ENCODE assay signal across 22 cellular contexts in genomic region chr15:90979582-90979981, GRCh38. TPM values are rescaled to one million over a fixed set of nuclear protein-coding genes. Genes with fewer than 3 reads are reported as not detected.
DNase-seq lines count a peak whose midpoint lies in the region; ATAC-seq and TF ChIP-seq lines count a peak whose summit lies in the region.
"Had no signal": no experiment of that assay in that cellular context is flagged by ENCODE, and none has a peak within 500 bp of the region (broad histone marks: within the 10 kb centered on the region; RNA-seq: fewer than 3 reads in every experiment).

No MANE protein-coding gene starts in this region.

- TF ChIP-seq CTCF in MCF 10A (IDR thresholded peaks at IDR 0.05; ENCODE audit: unreplicated experiment) (no peak), breast epithelium (IDR thresholded peaks at IDR 0.05) (no peak), HCT116 (IDR thresholded peaks at IDR 0.05 in 2 of 3, conservative IDR thresholded peaks at IDR 0.05 in 1 of 3; ENCODE audit: borderline replicate concordance in 1 of 3, insufficient read depth in 1 of 3, low read depth in 2 of 3, low read length in 2 of 3) (no peak), osteoblast (IDR thresholded peaks at IDR 0.05; ENCODE audit: extremely low read depth, low read depth, low read length) (no peak)
- TF ChIP-seq CTCF in activated CD8-positive, alpha-beta T cell treated with anti-CD3 and anti-CD28 coated beads for 36 hours (IDR thresholded peaks at IDR 0.05) = no peak

- H2AFZ ChIP-seq in HCT116 (ENCODE audit: low read depth, low read length, poor library complexity, severe bottlenecking) (no peak overlapping the region), osteoblast (ENCODE audit: low read length) (peak overlapping the region; percentile 20)

- DNase-seq in MCF 10A (ENCODE audit: unreplicated experiment) = no peak
- no peak for DNase-seq in breast epithelium (ENCODE audit: low spot score in 2 of 2)
- DNase-seq in HCT116 (ENCODE audit: low read depth, low spot score) = no peak
- DNase-seq in activated CD8-positive, alpha-beta T cell treated with anti-CD3 and anti-CD28 coated beads for 36 hours = no peak
- DNase-seq in osteoblast (ENCODE audit: insufficient read length, low spot score, missing footprints) = no peak
- no peak for DNase-seq in NCI-H187 (lab: John Stamatoyannopoulos, UW)
- no peak for DNase-seq in C1 segment of cervical spinal cord (lab: John Stamatoyannopoulos, UW)
- DNase-seq: activated effector memory CD4-positive, alpha-beta T cell treated with anti-CD3 and anti-CD28 coated beads, Interleukin-2, amount 50 U/mL, for 16 hours; CD4-positive, alpha-beta T cell; DMS 273 treated with DMSO at 0.1 percent for 48 hours; dorsolateral prefrontal cortex; islet precursor cell; left ventricle myocardium inferior; NCI-H1105; NCI-H1930; NCI-H2227 treated with DMSO at 0.1 percent for 48 hours; NCI-H69; stimulated activated naive CD4-positive, alpha-beta T cell treated with Interleukin-2 at 50 U/mL for 16 hours had no signal

- no peak overlapping the region for H3K27ac ChIP-seq in breast epithelium
- H3K27ac ChIP-seq in HCT116 (ENCODE audit: low read depth, low read length) = peak overlapping the region; percentile 28; the same call in 1 of the 2 replicates
- H3K27ac ChIP-seq in osteoblast (ENCODE audit: low read depth, low read length) = no peak overlapping the region
- H3K27ac ChIP-seq: dorsolateral prefrontal cortex, gastroesophageal sphincter, left ventricle myocardium inferior, prostate gland, thoracic aorta had no signal

- H3K27me3 ChIP-seq in breast epithelium (no peaks in the 10 kb centered on the region), HCT116 (ENCODE audit: insufficient read depth, low read length) (no peaks in the 10 kb centered on the region), osteoblast (ENCODE audit: insufficient read depth, low read length) (no peaks in the 10 kb centered on the region)
- H3K27me3 ChIP-seq: dorsolateral prefrontal cortex, gastroesophageal sphincter had no signal

- H3K9me2 ChIP-seq in HCT116 (ENCODE audit: insufficient read depth) = no peaks in the 10 kb centered on the region

- H3K4me1 Mint-ChIP-seq in MCF 10A (ENCODE audit: insufficient read depth, unreplicated experiment) = peaks cover 5% of the 10 kb centered on the region
- H3K4me1 Mint-ChIP-seq in activated CD8-positive, alpha-beta T cell treated with anti-CD3 and anti-CD28 coated beads for 36 hours (ENCODE audit: low read depth) = no peaks in the 10 kb centered on the region

- TF ChIP-seq RAD21 in HCT116 (IDR thresholded peaks at IDR 0.05; ENCODE audit: low read depth) = no peak

- no peak overlapping the region for H3K4me3 Mint-ChIP-seq in MCF 10A (ENCODE audit: unreplicated experiment)
- no peak overlapping the region for H3K4me3 Mint-ChIP-seq in activated CD8-positive, alpha-beta T cell treated with anti-CD3 and anti-CD28 coated beads for 36 hours
- H3K4me3 Mint-ChIP-seq: CD4-positive, alpha-beta T cell; IgD-negative memory B cell had no signal

- RAD21 ChIA-PET in HCT116 (lab: Charles Lee; ENCODE audit: low non-redundant PET in 1 of 2, low total read pairs in 2 of 2, uncharacterized antibody in 2 of 2, unreplicated experiment in 2 of 2) = no interaction called here

- no peak overlapping the region for H3K4me2 ChIP-seq in HCT116 (ENCODE audit: low read length)
- H3K4me2 ChIP-seq in osteoblast (ENCODE audit: insufficient read depth, low read length) = no peak overlapping the region

- intact Hi-C loops in MCF 10A (cut with micrococcal nuclease) = no loop called here
- intact Hi-C loops in breast epithelium (cut with DNase I; ENCODE audit: low total_unique reads) = no loop called here
- intact Hi-C loops in HCT116 (cut with micrococcal nuclease) = no loop called here
- intact Hi-C loops in activated CD8-positive, alpha-beta T cell treated with anti-CD3 and anti-CD28 coated beads for 36 hours (cut with micrococcal nuclease) = no loop called here

- CTCF ChIA-PET in MCF 10A (lab: Yijun Ruan, JAX) = interaction anchor here (0.6 to 7.8 kb wide), 8 partner anchors 22 to 686 kb away, joined by 3 to 74 read pairs (median 4); partner anchors contain the start of gene RCCD1
- CTCF ChIA-PET in HCT116 (lab: Charles Lee) = no interaction called here
- CTCF ChIA-PET in activated CD8-positive, alpha-beta T cell treated with anti-CD3 and anti-CD28 coated beads for 36 hours (lab: Charles Lee) = interaction anchor here (1.3 to 6.6 kb wide), 3 partner anchors 14 to 47 kb away, joined by 3 to 42 read pairs (median 4); no protein-coding TSS in a partner anchor

- POLR2A ChIA-PET in MCF 10A (lab: Yijun Ruan, JAX) (interaction anchor here (1.0 to 2.1 kb wide), 4 partner anchors 8 to 42 kb away, joined by 3 to 7 read pairs (median 5); partner anchors contain the start of gene VPS33B), HCT116 (lab: Charles Lee) (no interaction called here)
- POLR2A ChIA-PET in activated CD8-positive, alpha-beta T cell treated with anti-CD3 and anti-CD28 coated beads for 36 hours (lab: Charles Lee) = interaction anchor here (0.8 to 2.0 kb wide), 7 partner anchors 8 to 44 kb away, joined by 3 to 7 read pairs (median 4); partner anchors contain the start of gene RCCD1

- peaks cover 51% of the 10 kb centered on the region for H3K79me2 ChIP-seq in HCT116 (ENCODE audit: insufficient read depth, low read length)
- peaks cover 30% of the 10 kb centered on the region for H3K79me2 ChIP-seq in osteoblast (ENCODE audit: insufficient read depth, low read length)

- peaks cover 53% of the 10 kb centered on the region for H3K36me3 Mint-ChIP-seq in MCF 10A (ENCODE audit: insufficient read depth, unreplicated experiment)
- H3K36me3 Mint-ChIP-seq in activated CD8-positive, alpha-beta T cell treated with anti-CD3 and anti-CD28 coated beads for 36 hours (ENCODE audit: low read depth) = peaks cover 79% of the 10 kb centered on the region

- H3K27me3 Mint-ChIP-seq in MCF 10A (ENCODE audit: insufficient read depth, unreplicated experiment) = no peaks in the 10 kb centered on the region
- H3K27me3 Mint-ChIP-seq in activated CD8-positive, alpha-beta T cell treated with anti-CD3 and anti-CD28 coated beads for 36 hours = no peaks in the 10 kb centered on the region
- H3K27me3 Mint-ChIP-seq: CD4-positive, alpha-beta T cell; IgD-negative memory B cell had no signal

- no peak for TF ChIP-seq POLR2A in breast epithelium (IDR thresholded peaks at IDR 0.05)
- no peak for TF ChIP-seq POLR2A in HCT116 (IDR thresholded peaks at IDR 0.05; ENCODE audit: borderline replicate concordance, extremely low read depth, insufficient read depth, insufficient read length)

- no peak overlapping the region for H3K4me3 ChIP-seq in breast epithelium
- no peak overlapping the region for H3K4me3 ChIP-seq in HCT116 (replicated peaks in 1 of 2; ENCODE audit: low read depth in 1 of 2, low read length in 2 of 2)
- no peak overlapping the region for H3K4me3 ChIP-seq in osteoblast (ENCODE audit: insufficient read depth, low read length)
- H3K4me3 ChIP-seq: dorsolateral prefrontal cortex, gastroesophageal sphincter, left ventricle myocardium inferior, prostate gland, thoracic aorta had no signal

- no peaks in the 10 kb centered on the region for H3K36me3 ChIP-seq in breast epithelium
- peaks cover 66 to 87% of the 10 kb centered on the region in 2 experiments for H3K36me3 ChIP-seq in HCT116 (ENCODE audit: control insufficient read depth in 1 of 2, insufficient read depth in 2 of 2, low read length in 2 of 2)
- peaks cover 79% of the 10 kb centered on the region for H3K36me3 ChIP-seq in osteoblast (ENCODE audit: insufficient read depth, low read length)
- H3K36me3 ChIP-seq: prostate gland had no signal

- H3K4me1 ChIP-seq in breast epithelium = no peaks in the 10 kb centered on the region
- no peaks in the 10 kb centered on the region for H3K4me1 ChIP-seq in HCT116 (ENCODE audit: control insufficient read depth in 1 of 2, insufficient read depth in 2 of 2, low read length in 2 of 2)
- H3K4me1 ChIP-seq in osteoblast (ENCODE audit: insufficient read depth, low read length) = no peaks in the 10 kb centered on the region
- H3K4me1 ChIP-seq: gastroesophageal sphincter, left ventricle myocardium inferior, prostate gland had no signal

- peak overlapping the region; percentile 61 for H3K27ac Mint-ChIP-seq in MCF 10A (ENCODE audit: low read depth, unreplicated experiment)
- peak overlapping the region; percentile 48 for H3K27ac Mint-ChIP-seq in activated CD8-positive, alpha-beta T cell treated with anti-CD3 and anti-CD28 coated beads for 36 hours
- H3K27ac Mint-ChIP-seq: CD4-positive, alpha-beta T cell; IgD-negative memory B cell had no signal

- H3K9me3 Mint-ChIP-seq in MCF 10A (ENCODE audit: unreplicated experiment) = no peaks in the 10 kb centered on the region
- H3K9me3 Mint-ChIP-seq in activated CD8-positive, alpha-beta T cell treated with anti-CD3 and anti-CD28 coated beads for 36 hours = no peaks in the 10 kb centered on the region
- H3K9me3 Mint-ChIP-seq: CD4-positive, alpha-beta T cell; IgD-negative memory B cell had no signal

- H4K20me1 ChIP-seq in HCT116 (ENCODE audit: insufficient read depth) (no peaks in the 10 kb centered on the region), osteoblast (ENCODE audit: insufficient read depth, low read length) (no peaks in the 10 kb centered on the region)

- no peaks in the 10 kb centered on the region for H3K9me3 ChIP-seq in breast epithelium
- no peaks in the 10 kb centered on the region for H3K9me3 ChIP-seq in HCT116 (ENCODE audit: control insufficient read depth in 1 of 2, insufficient read depth in 1 of 2, low read depth in 1 of 2, low read length in 2 of 2)
- no peaks in the 10 kb centered on the region for H3K9me3 ChIP-seq in osteoblast (ENCODE audit: low read depth, low read length)
- H3K9me3 ChIP-seq: gastroesophageal sphincter, left ventricle myocardium inferior, prostate gland, thoracic aorta had no signal

- no peak overlapping the region for H3K9ac ChIP-seq in HCT116 (ENCODE audit: low read length)

- no peak for ATAC-seq in HCT116
- no peak for ATAC-seq in activated CD8-positive, alpha-beta T cell treated with anti-CD3 and anti-CD28 coated beads for 36 hours
- ATAC-seq: gastroesophageal sphincter had no signal

- BruUV-seq in MCF 10A (replicated peaks; lab: Mats Ljungman, UMichigan) (no TSS peak), HCT116 (replicated peaks; lab: Mats Ljungman, UMichigan) (no TSS peak)

RNA-seq across cellular contexts. Expression of gene PRC1, which starts 14.8 kb away (rescaled TPM):
- total RNA-seq in MCF 10A (2022) (83.1 and 125 TPM in 2 replicates), breast epithelium (10 to 100 TPM in 2 of 3 donors, 1 to 10 TPM in 1; 4.3 to 19.8 (median 10.5) TPM), HCT116 (2021; ENCODE audit: unreplicated experiment) (186 TPM), osteoblast (17.1 and 17.7 TPM in 2 replicates)
- 245 and 283 TPM in 2 replicates for polyA plus RNA-seq in HCT116 (2012)
- 10 to 100 TPM; 83.1 to 96.9 TPM for total RNA-seq in activated CD8-positive, alpha-beta T cell treated with anti-CD3 and anti-CD28 coated beads for 36 hours

RNA-seq across cellular contexts. Expression of gene RCCD1, which starts 24.9 kb away (rescaled TPM):
- total RNA-seq in MCF 10A (2022) (21.5 and 29.0 TPM in 2 replicates), breast epithelium (1 to 10 TPM; 5.3 to 9.8 (median 7.9) TPM), HCT116 (2021; ENCODE audit: unreplicated experiment) (38.5 TPM), osteoblast (11.2 TPM in 2 replicates)
- 28.8 and 34.7 TPM in 2 replicates for polyA plus RNA-seq in HCT116 (2012)
- total RNA-seq in activated CD8-positive, alpha-beta T cell treated with anti-CD3 and anti-CD28 coated beads for 36 hours = 10 to 100 TPM; 30.0 to 30.9 TPM

RNA-seq across cellular contexts. Expression of gene VPS33B, which starts 42.8 kb away (rescaled TPM):
- total RNA-seq in MCF 10A (2022) (11.7 and 12.6 TPM in 2 replicates), breast epithelium (10 to 100 TPM in 1 of 3 donors, 1 to 10 TPM in 2; 8.8 to 10.7 (median 9.0) TPM), HCT116 (2021; ENCODE audit: unreplicated experiment) (23.1 TPM), osteoblast (8.0 and 10.0 TPM in 2 replicates)
- polyA plus RNA-seq in HCT116 (2012) = 14.5 and 15.8 TPM in 2 replicates
- total RNA-seq in activated CD8-positive, alpha-beta T cell treated with anti-CD3 and anti-CD28 coated beads for 36 hours = 10 to 100 TPM; 22.2 to 22.9 TPM

RNA-seq across cellular contexts. Expression of gene UNC45A, which starts 44.5 kb away (rescaled TPM):
- 61.7 and 63.1 TPM in 2 replicates for total RNA-seq in MCF 10A (2022)
- total RNA-seq in breast epithelium = 10 to 100 TPM; 52.4 to 65.0 (median 59.8) TPM
- total RNA-seq in HCT116 (2021; ENCODE audit: unreplicated experiment) = 95.4 TPM
- polyA plus RNA-seq in HCT116 (2012) = 106 and 123 TPM in 2 replicates
- 10 to 100 TPM; 65.0 to 66.8 TPM for total RNA-seq in activated CD8-positive, alpha-beta T cell treated with anti-CD3 and anti-CD28 coated beads for 36 hours
- 72.5 and 74.9 TPM in 2 replicates for total RNA-seq in osteoblast

RNA-seq across cellular contexts. Expression of gene HDDC3, which starts 47.2 kb away (rescaled TPM):
- 23.6 and 25.5 TPM in 2 replicates for total RNA-seq in MCF 10A (2022)
- total RNA-seq in breast epithelium = 10 to 100 TPM; 19.0 to 22.3 (median 19.4) TPM
- total RNA-seq in HCT116 (2021; ENCODE audit: unreplicated experiment) = 20.4 TPM
- polyA plus RNA-seq in HCT116 (2012) = 15.2 and 18.2 TPM in 2 replicates
- total RNA-seq in activated CD8-positive, alpha-beta T cell treated with anti-CD3 and anti-CD28 coated beads for 36 hours = 10 to 100 TPM; 34.2 to 35.6 TPM
- total RNA-seq in osteoblast = 8.8 and 11.6 TPM in 2 replicates
